Comparison of ENCODE assay signal across 8 cellular contexts in the genomic region with DNA sequence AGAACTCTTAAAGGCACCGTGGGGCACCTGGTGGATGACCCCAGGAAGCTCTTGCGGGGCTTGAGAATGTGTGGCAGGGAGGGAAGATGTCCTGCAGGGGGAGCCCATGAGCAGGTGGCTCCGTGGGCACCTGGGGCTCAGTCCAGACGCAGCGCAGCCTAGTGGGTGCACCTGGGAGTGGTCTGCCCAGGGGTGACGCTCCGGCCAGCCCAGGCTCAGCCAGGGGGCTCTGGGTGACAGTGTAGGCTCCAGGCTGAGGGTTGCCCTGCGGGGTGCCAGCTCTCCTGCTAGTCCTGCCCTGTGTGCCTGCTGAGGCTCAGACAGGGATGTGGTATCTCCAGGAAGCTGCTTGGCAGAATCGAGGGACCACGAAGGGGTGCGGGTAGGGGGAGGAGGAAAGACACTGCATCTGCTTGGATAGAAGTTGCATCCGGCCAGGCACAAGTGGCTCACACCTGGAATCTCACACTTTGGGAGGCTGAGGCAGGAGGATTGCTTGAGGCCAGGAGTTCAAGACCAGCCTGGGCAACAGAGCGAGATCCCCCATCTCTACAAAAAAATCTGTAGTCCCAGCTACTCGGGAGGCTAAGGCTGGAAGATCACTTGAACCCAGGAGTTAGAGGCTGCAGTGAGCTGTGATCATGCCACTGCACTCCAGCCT. TPM values are rescaled to one million over a fixed set of nuclear protein-coding genes. Genes with fewer than 3 reads are reported as not detected.
DNase-seq lines count a peak whose midpoint lies in the region; ATAC-seq, FAIRE-seq and TF ChIP-seq lines count a peak whose summit lies in the region.

No MANE protein-coding gene starts in this region.

- TF ChIP-seq CTCF in A549 (IDR thresholded peaks at IDR 0.05) = peak; percentile 80
- TF ChIP-seq CTCF in IMR-90 (conservative IDR thresholded peaks at IDR 0.05; ENCODE audit: low read depth, low read length) = peak; percentile 96
- TF ChIP-seq CTCF in foreskin fibroblast (IDR thresholded peaks at IDR 0.05; ENCODE audit: low read depth, low read length) = peak; percentile 92
- TF ChIP-seq CTCF in vagina (IDR thresholded peaks at IDR 0.05) = peak in 2 of 3 experiments; percentile 57 to 77

- H2BK5ac ChIP-seq in IMR-90 (ENCODE audit: low read depth, low read length, poor library complexity, severe bottlenecking) = no peak overlapping the region
- H2BK5ac ChIP-seq in trophoblast cell (ENCODE audit: low read depth, low read length, poor library complexity) = no peak overlapping the region

- H2BK12ac ChIP-seq in trophoblast cell (ENCODE audit: low read length) = peak overlapping the region; percentile 20

- H4K12ac ChIP-seq in trophoblast cell (ENCODE audit: low read depth, low read length) = no peak overlapping the region

- no peak overlapping the region for H3K56ac ChIP-seq in IMR-90 (ENCODE audit: extremely low read depth, insufficient read depth, low read length)

- no peaks in the 10 kb centered on the region for H3K9me3 ChIP-seq in A549
- no peaks in the 10 kb centered on the region for H3K9me3 ChIP-seq in IMR-90 (ENCODE audit: control insufficient read depth, insufficient read depth, low read length)
- H3K9me3 ChIP-seq in trophoblast cell (ENCODE audit: insufficient read depth, low read depth, low read length) = peaks cover 2% of the 10 kb centered on the region
- H3K9me3 ChIP-seq in vagina = no peaks in the 10 kb centered on the region

- H4K8ac ChIP-seq in IMR-90 (ENCODE audit: low read depth in 2 of 2, low read length in 2 of 2) (no peak overlapping the region), trophoblast cell (ENCODE audit: low read depth, low read length) (no peak overlapping the region)

- no TSS peak for BruUV-seq in IMR-90 (replicated peaks; lab: Mats Ljungman, UMichigan)

- TF ChIP-seq POLR2A in A549 (IDR thresholded peaks at IDR 0.05; ENCODE audit: low read length) (no peak), GM18505 (IDR thresholded peaks at IDR 0.05; ENCODE audit: borderline replicate concordance, extremely low read depth, insufficient read depth, insufficient read length) (no peak), IMR-90 (IDR thresholded peaks at IDR 0.05; ENCODE audit: low read depth, low read length) (no peak), vagina (IDR thresholded peaks at IDR 0.05) (no peak)

- H3K14ac ChIP-seq in IMR-90 (replicated peaks; ENCODE audit: low read depth, low read length) (no peak overlapping the region), trophoblast cell (ENCODE audit: low read length) (no peak overlapping the region)

- H3K36me3 ChIP-seq in IMR-90 (ENCODE audit: control insufficient read depth, insufficient read depth, low read length) (peaks cover 19% of the 10 kb centered on the region), trophoblast cell (ENCODE audit: control insufficient read depth in 1 of 2, insufficient read depth in 2 of 2, low read length in 2 of 2) (peaks cover 0 to 8% of the 10 kb centered on the region in 2 experiments), vagina (peaks cover 0 to 6% of the 10 kb centered on the region in 2 donors)

- DNase-seq in A549 (ENCODE audit: low read depth in 1 of 2, low spot score in 1 of 2) (peak; percentile 66 to 84), IMR-90 (peak; percentile 52), RPMI8226 (peak; percentile 92), foreskin fibroblast (peak; percentile 43 to 78), trophoblast cell (peak; percentile 64 to 76), vagina (ENCODE audit: extremely low spot score in 2 of 2) (no peak)
- peak; percentile 90 to 91 for DNase-seq in activated T-cell treated with anti-CD3 and anti-CD28 coated beads, Interleukin-2, amount 50 U/mL, for 72 hours

- H3K23ac ChIP-seq in IMR-90 (ENCODE audit: low read depth, low read length) (no peak overlapping the region), trophoblast cell (ENCODE audit: low read length) (no peak overlapping the region)

- no peak overlapping the region for H2BK20ac ChIP-seq in IMR-90 (ENCODE audit: low read depth, low read length)

- 55% methylated on average over 8 of the region's 14 CpGs for WGBS in A549 (ENCODE audit: missing lambda C conversion rate)
- 40% methylated on average over 1 of the region's 14 CpGs; no CpG with 5 or more reads in 1 of the 2 experiments for WGBS in IMR-90 (ENCODE audit: extremely low coverage in 2 of 2, insufficient read length in 1 of 2), 2 experiments
- no CpG with 5 or more reads among the region's 14 CpGs for WGBS in trophoblast cell (ENCODE audit: extremely low coverage, insufficient coverage, insufficient read length)

- CTCF ChIA-PET in A549 (lab: Yijun Ruan, JAX) (interaction anchor here (0.5 to 3.0 kb wide), 31 partner anchors 9 to 360 kb away, joined by 3 to 28 read pairs (median 4); a partner anchor contains a TSS), IMR-90 (lab: Yijun Ruan, JAX) (interaction anchor here (0.6 to 1.5 kb wide), 10 partner anchors 9 to 270 kb away, joined by 3 to 4 read pairs (median 3); no protein-coding TSS in a partner anchor)

- H3K27me3 Mint-ChIP-seq in activated T-cell treated with anti-CD3 and anti-CD28 coated beads, Interleukin-2, amount 50 U/mL, for 72 hours (ENCODE audit: low read depth) = no peaks in the 10 kb centered on the region

- ATAC-seq in A549 (peak; percentile 92 to 97), GM18505 (IDR thresholded peaks at IDR 0.05; ENCODE audit: unreplicated experiment) (peak; percentile 76), IMR-90 (ENCODE audit: low read depth) (peak; percentile 83)
- peak; percentile 98 for ATAC-seq in activated T-cell treated with anti-CD3 and anti-CD28 coated beads, Interleukin-2, amount 50 U/mL, for 72 hours (replicated peaks in 1 of 2)

- H3K4me3 Mint-ChIP-seq in activated T-cell treated with anti-CD3 and anti-CD28 coated beads, Interleukin-2, amount 50 U/mL, for 72 hours = peak overlapping the region; percentile 29 to 63

- H3K4me3 ChIP-seq in A549 (no peak overlapping the region), IMR-90 (ENCODE audit: insufficient read depth, low read depth, low read length) (no peak overlapping the region), foreskin fibroblast (ENCODE audit: low read depth in 1 of 2, low read length in 2 of 2) (no peak overlapping the region), trophoblast cell (ENCODE audit: low read depth, low read length) (no peak overlapping the region), vagina (no peak overlapping the region)

- peaks cover 20% of the 10 kb centered on the region for H3K4me1 Mint-ChIP-seq in activated T-cell treated with anti-CD3 and anti-CD28 coated beads, Interleukin-2, amount 50 U/mL, for 72 hours (ENCODE audit: low read depth)

- H3K9ac ChIP-seq in IMR-90 (ENCODE audit: low read depth, low read length) (no peak overlapping the region), trophoblast cell (ENCODE audit: low read length) (no peak overlapping the region)

- in situ Hi-C loops in IMR-90 (cut with MboI; ENCODE audit: low sequenced_read_pairs) = no loop called here

- no peak overlapping the region for H4K5ac ChIP-seq in IMR-90 (ENCODE audit: low read depth, low read length)

- no peaks in the 10 kb centered on the region for H3K79me2 ChIP-seq in trophoblast cell (ENCODE audit: control insufficient read depth, insufficient read depth, low read length, poor library complexity)

- no peaks in the 10 kb centered on the region for H3K9me3 Mint-ChIP-seq in activated T-cell treated with anti-CD3 and anti-CD28 coated beads, Interleukin-2, amount 50 U/mL, for 72 hours

- H2BK120ac ChIP-seq in IMR-90 (ENCODE audit: low read depth, low read length) = no peak overlapping the region
- H2BK120ac ChIP-seq in trophoblast cell (ENCODE audit: insufficient read depth, low read length, poor library complexity) = no peak overlapping the region

- no peak overlapping the region for H4K91ac ChIP-seq in IMR-90 (ENCODE audit: insufficient read depth, low read depth, low read length)
- no peak overlapping the region for H4K91ac ChIP-seq in trophoblast cell (ENCODE audit: low read depth, low read length)

- H3K79me1 ChIP-seq in IMR-90 (ENCODE audit: low read depth in 1 of 2, low read length in 2 of 2) = peaks cover 4 to 50% of the 10 kb centered on the region in 2 experiments; a peak in 2 of 4 replicates
- no peaks in the 10 kb centered on the region for H3K79me1 ChIP-seq in trophoblast cell (ENCODE audit: low read length)

- H4K20me1 ChIP-seq in IMR-90 (ENCODE audit: insufficient read depth, low read length) = peaks cover 24% of the 10 kb centered on the region; the same call in 1 of the 2 replicates

- H3K4ac ChIP-seq in IMR-90 (ENCODE audit: low read depth, low read length) (no peak overlapping the region), trophoblast cell (ENCODE audit: low read depth, low read length) (no peak overlapping the region)

- dilution Hi-C loops in IMR-90 (cut with HindIII; ENCODE audit: low sequenced_read_pairs, unreplicated experiment) = no loop called here

- H3K27me3 ChIP-seq in IMR-90 (ENCODE audit: control insufficient read depth, insufficient read depth, low read length) = no peaks in the 10 kb centered on the region
- H3K27me3 ChIP-seq in trophoblast cell (ENCODE audit: insufficient read depth, low read length) = no peaks in the 10 kb centered on the region
- H3K27me3 ChIP-seq in vagina = no peaks in the 10 kb centered on the region

- H2AK9ac ChIP-seq in IMR-90 (replicated peaks; ENCODE audit: low read depth, low read length, poor library complexity) = peak overlapping the region; percentile 15

- peaks cover 12% of the 10 kb centered on the region for H3K9me1 ChIP-seq in IMR-90 (ENCODE audit: insufficient read depth, low read length)

- intact Hi-C loops in IMR-90 (cut with micrococcal nuclease) (loop anchor here (10.0 kb wide), 1 partner anchor 268 kb away; no protein-coding TSS in a partner anchor), vagina (cut with DNase I) (no loop called here)

- FAIRE-seq in A549 (lab: Jason Lieb, UNC) = no peak

- H3K18ac ChIP-seq in IMR-90 (ENCODE audit: low read depth, low read length) (no peak overlapping the region), trophoblast cell (ENCODE audit: low read length) (no peak overlapping the region)

- no peaks in the 10 kb centered on the region for H3K36me3 Mint-ChIP-seq in activated T-cell treated with anti-CD3 and anti-CD28 coated beads, Interleukin-2, amount 50 U/mL, for 72 hours (ENCODE audit: insufficient read depth in 2 of 2)

- H3K27ac ChIP-seq in A549 = no peak overlapping the region
- no peak overlapping the region for H3K27ac ChIP-seq in IMR-90 (ENCODE audit: insufficient read depth, low read length)
- no peak overlapping the region for H3K27ac ChIP-seq in trophoblast cell (ENCODE audit: low read depth, low read length)
- no peak overlapping the region for H3K27ac ChIP-seq in vagina

- H3K4me1 ChIP-seq in A549 (peaks cover 7% of the 10 kb centered on the region; the same call in 1 of the 3 replicates), IMR-90 (ENCODE audit: control insufficient read depth, insufficient read depth, low read length) (peaks cover 9% of the 10 kb centered on the region), trophoblast cell (ENCODE audit: control insufficient read depth in 1 of 2, insufficient read depth in 2 of 2, low read length in 2 of 2) (peaks cover 14 to 16% of the 10 kb centered on the region in 2 experiments), vagina (peaks cover 22% of the 10 kb centered on the region)

- H3K4me2 ChIP-seq in A549 = no peak overlapping the region
- H3K4me2 ChIP-seq in IMR-90 (ENCODE audit: low read depth, low read length) = no peak overlapping the region
- no peak overlapping the region for H3K4me2 ChIP-seq in trophoblast cell (ENCODE audit: low read length)

- H2AK5ac ChIP-seq in IMR-90 (ENCODE audit: low read depth, low read length) = no peak overlapping the region
- H2AK5ac ChIP-seq in trophoblast cell (ENCODE audit: low read length) = peak overlapping the region; percentile 24

- TF ChIP-seq RAD21 in A549 (conservative IDR thresholded peaks at IDR 0.05 in 1 of 2, IDR thresholded peaks at IDR 0.05 in 1 of 2) = peak; percentile 43 to 47
- TF ChIP-seq RAD21 in IMR-90 (IDR thresholded peaks at IDR 0.05; ENCODE audit: low read length) = peak; percentile 64

- H3K27ac Mint-ChIP-seq in activated T-cell treated with anti-CD3 and anti-CD28 coated beads, Interleukin-2, amount 50 U/mL, for 72 hours = no peak overlapping the region

- POLR2A ChIA-PET in A549 (lab: Yijun Ruan, JAX) (interaction anchor here (0.5 to 1.0 kb wide), 3 partner anchors 9 to 270 kb away, joined by 3 to 6 read pairs (median 3); a partner anchor contains a TSS), IMR-90 (lab: Charles Lee; ENCODE audit: unreplicated experiment) (no interaction called here)

- H2BK15ac ChIP-seq in IMR-90 (ENCODE audit: low read depth, low read length) = no peak overlapping the region

- H2AFZ ChIP-seq in IMR-90 (replicated peaks; ENCODE audit: low read length, poor library complexity) (peak overlapping the region; percentile 14), trophoblast cell (ENCODE audit: insufficient read depth, low read length, poor library complexity) (no peak overlapping the region)

- TF ChIP-seq EP300 in A549 (IDR thresholded peaks at IDR 0.05) = no peak

RNA-seq across cellular contexts. Expression of a gene that starts 15.0 kb away (rescaled TPM):
- 24.9 and 28.8 TPM in 2 replicates for polyA plus RNA-seq in A549 (2011; rRNA removed)
- 55.6 and 75.8 TPM in 2 replicates for polyA plus RNA-seq in A549 (2012; cell fraction: cytosol; rRNA removed)
- polyA plus RNA-seq in A549 (2012; cell fraction: nucleus; rRNA removed) = 72.0 and 80.2 TPM in 2 replicates
- 37.2 to 49.4 TPM (median 45.7 TPM) in 3 replicates for polyA plus RNA-seq in A549 (2017; fragmentation: RNase III; extraction: RNeasy Plus Mini Kit Qiagen cat#74134 plus additional on column Dnase treatment)
- 41.5 and 47.5 TPM in 2 replicates for polyA minus RNA-seq in A549 (2011; rRNA and poly(A)+ RNA removed)
- 33.9 and 37.2 TPM in 2 replicates for total RNA-seq in IMR-90 (2012; rRNA removed)
- 74.3 and 92.0 TPM in 2 replicates for polyA plus RNA-seq in IMR-90 (2012; rRNA removed)
- 161 and 165 TPM in 2 replicates for polyA plus RNA-seq in IMR-90 (2012; cell fraction: cytosol; rRNA removed)
- polyA plus RNA-seq in IMR-90 (2012; cell fraction: nucleus; rRNA removed; ENCODE audit: low replicate concordance) = 71.3 and 138 TPM in 2 replicates
- total RNA-seq in activated T-cell treated with anti-CD3 and anti-CD28 coated beads, Interleukin-2, amount 50 U/mL, for 72 hours = 10 to 100 TPM; 56.5 to 63.6 TPM
- polyA plus RNA-seq in trophoblast cell (2013) = 107 and 108 TPM in 2 replicates
- 134 TPM for total RNA-seq in vagina

RNA-seq across cellular contexts. Expression of a gene that starts 26.1 kb away (rescaled TPM):
- 1.8 and 2.7 TPM in 2 replicates for polyA plus RNA-seq in A549 (2011; rRNA removed)
- 2.6 and 4.1 TPM in 2 replicates for polyA plus RNA-seq in A549 (2012; cell fraction: cytosol; rRNA removed)
- 12.9 and 13.5 TPM in 2 replicates for polyA plus RNA-seq in A549 (2012; cell fraction: nucleus; rRNA removed)
- polyA plus RNA-seq in A549 (2017; fragmentation: RNase III; extraction: RNeasy Plus Mini Kit Qiagen cat#74134 plus additional on column Dnase treatment) = 1.9 to 2.6 TPM (median 2.5 TPM) in 3 replicates
- polyA minus RNA-seq in A549 (2011; rRNA and poly(A)+ RNA removed) = 2.1 and 3.1 TPM in 2 replicates
- 4.8 and 5.6 TPM in 2 replicates for total RNA-seq in IMR-90 (2012; rRNA removed)
- 12.9 and 15.6 TPM in 2 replicates for polyA plus RNA-seq in IMR-90 (2012; rRNA removed)
- 11.1 and 18.4 TPM in 2 replicates for polyA plus RNA-seq in IMR-90 (2012; cell fraction: cytosol; rRNA removed)
- 37.7 and 82.2 TPM in 2 replicates for polyA plus RNA-seq in IMR-90 (2012; cell fraction: nucleus; rRNA removed; ENCODE audit: low replicate concordance)
- total RNA-seq in activated T-cell treated with anti-CD3 and anti-CD28 coated beads, Interleukin-2, amount 50 U/mL, for 72 hours = 1 to 10 TPM; 3.5 to 4.4 TPM
- 4.7 and 5.0 TPM in 2 replicates for polyA plus RNA-seq in trophoblast cell (2013)
- total RNA-seq in vagina = 22.1 TPM

RNA-seq across cellular contexts. Expression of a gene that starts 35.7 kb away (rescaled TPM):
- polyA plus RNA-seq in A549 (2011; rRNA removed) (not detected in 2 replicates), A549 (2017; fragmentation: RNase III; extraction: RNeasy Plus Mini Kit Qiagen cat#74134 plus additional on column Dnase treatment) (not detected in 3 replicates), IMR-90 (2012; rRNA removed) (not detected in 2 replicates)
- polyA plus RNA-seq in A549 (2012; cell fraction: cytosol; rRNA removed) = not detected in 2 replicates
- polyA plus RNA-seq in A549 (2012; cell fraction: nucleus; rRNA removed) = not detected in 2 replicates
- polyA minus RNA-seq in A549 (2011; rRNA and poly(A)+ RNA removed) = not detected in 2 replicates
- total RNA-seq in IMR-90 (2012; rRNA removed) (not detected in 2 replicates), vagina (not detected)
- not detected in 2 replicates for polyA plus RNA-seq in IMR-90 (2012; cell fraction: cytosol; rRNA removed)
- not detected in 2 replicates for polyA plus RNA-seq in IMR-90 (2012; cell fraction: nucleus; rRNA removed; ENCODE audit: low replicate concordance)
- not detected for total RNA-seq in activated T-cell treated with anti-CD3 and anti-CD28 coated beads, Interleukin-2, amount 50 U/mL, for 72 hours
- polyA plus RNA-seq in trophoblast cell (2013) = not detected in 2 replicates

RNA-seq across cellular contexts. Expression of a gene that starts 48.0 kb away (rescaled TPM):
- 0.61 and 0.78 TPM in 2 replicates for polyA plus RNA-seq in A549 (2011; rRNA removed)
- 0.41 and 0.58 TPM in 2 replicates for polyA plus RNA-seq in A549 (2012; cell fraction: cytosol; rRNA removed)
- 0.72 and 1.3 TPM in 2 replicates for polyA plus RNA-seq in A549 (2012; cell fraction: nucleus; rRNA removed)
- polyA plus RNA-seq in A549 (2017; fragmentation: RNase III; extraction: RNeasy Plus Mini Kit Qiagen cat#74134 plus additional on column Dnase treatment) = 0.52 to 0.90 TPM (median 0.62 TPM) in 3 replicates
- polyA minus RNA-seq in A549 (2011; rRNA and poly(A)+ RNA removed) = 0.45 and 0.97 TPM in 2 replicates
- not detected in 2 replicates for total RNA-seq in IMR-90 (2012; rRNA removed)
- polyA plus RNA-seq in IMR-90 (2012; rRNA removed) = 0.06 and 0.12 TPM in 2 replicates
- polyA plus RNA-seq in IMR-90 (2012; cell fraction: cytosol; rRNA removed) = 0.08 and 0.11 TPM in 2 replicates
- polyA plus RNA-seq in IMR-90 (2012; cell fraction: nucleus; rRNA removed; ENCODE audit: low replicate concordance) = 0.04 and 0.11 TPM in 2 replicates
- total RNA-seq in activated T-cell treated with anti-CD3 and anti-CD28 coated beads, Interleukin-2, amount 50 U/mL, for 72 hours = not detected
- 0.07 TPM in 2 replicates for polyA plus RNA-seq in trophoblast cell (2013)
- total RNA-seq in vagina = 0.49 TPM

RNA-seq across cellular contexts. Expression of a gene that starts 59.0 kb away (rescaled TPM):
- polyA plus RNA-seq in A549 (2011; rRNA removed) (64.4 and 76.6 TPM in 2 replicates), A549 (2017; fragmentation: RNase III; extraction: RNeasy Plus Mini Kit Qiagen cat#74134 plus additional on column Dnase treatment) (54.5 to 57.2 TPM (median 57.1 TPM) in 3 replicates), IMR-90 (2012; rRNA removed) (117 and 124 TPM in 2 replicates)
- polyA plus RNA-seq in A549 (2012; cell fraction: cytosol; rRNA removed) = 85.2 and 98.4 TPM in 2 replicates
- polyA plus RNA-seq in A549 (2012; cell fraction: nucleus; rRNA removed) = 122 and 138 TPM in 2 replicates
- 185 and 186 TPM in 2 replicates for polyA minus RNA-seq in A549 (2011; rRNA and poly(A)+ RNA removed)
- total RNA-seq in IMR-90 (2012; rRNA removed) (74.2 and 77.1 TPM in 2 replicates), vagina (55.0 TPM)
- polyA plus RNA-seq in IMR-90 (2012; cell fraction: cytosol; rRNA removed) = 127 and 204 TPM in 2 replicates
- polyA plus RNA-seq in IMR-90 (2012; cell fraction: nucleus; rRNA removed; ENCODE audit: low replicate concordance) = 103 and 152 TPM in 2 replicates
- total RNA-seq in activated T-cell treated with anti-CD3 and anti-CD28 coated beads, Interleukin-2, amount 50 U/mL, for 72 hours = 10 to 100 TPM; 38.3 to 46.3 TPM
- polyA plus RNA-seq in trophoblast cell (2013) = 61.9 and 62.0 TPM in 2 replicates

Comparison
In these comparisons a context has a peak if more than half of its experiments do, and no peak if none do; other contexts are left out.
1. DNase-seq: peak in A549 (2 of 2), IMR-90 (single experiment), RPMI8226 (single experiment), activated T-cell treated with anti-CD3 and anti-CD28 coated beads, Interleukin-2, amount 50 U/mL, for 72 hours (2 of 2), foreskin fibroblast (2 of 2) and trophoblast cell (2 of 2); none in vagina (0 of 2).
2. Peak in every context shown above with its lines, with median percentiles within 50 percentile points of each other: ATAC-seq and CTCF ChIP-seq.